Comparison of ENCODE assay signal across 1 cellular context in genomic region chr1:19869929-19870328, GRCh38.
TF ChIP-seq lines count a peak whose summit lies in the region.

No MANE protein-coding gene starts in this region.

TF ChIP-seq in K562, 482 proteins besides CTCF, POLR2A, EP300 and RAD21 (continued from another document and continues in another):
- TF ChIP-seq THRA (IDR thresholded peaks at IDR 0.05) (no peak), RREB1 (CRISPR knock-in tag; IDR thresholded peaks at IDR 0.05) (0 out of 2 replicates have a peak, but pooled peaks have one; percentile 44), DLX4 (CRISPR knock-in tag; IDR thresholded peaks at IDR 0.05) (no peak), CXXC5 (CRISPR knock-in tag; IDR thresholded peaks at IDR 0.05) (peak; percentile 88), MBD1 (CRISPR knock-in tag; IDR thresholded peaks at IDR 0.05) (no peak), ZNF511 (CRISPR knock-in tag; IDR thresholded peaks at IDR 0.05) (no peak), FOXJ2 (tag; IDR thresholded peaks at IDR 0.05) (no peak), ZFX (CRISPR knock-in tag; IDR thresholded peaks at IDR 0.05) (no peak), RAD51 (IDR thresholded peaks at IDR 0.05; ENCODE audit: borderline replicate concordance, low read depth) (no peak; the same call in 1 of the 2 replicates), HNRNPL (IDR thresholded peaks at IDR 0.05; ENCODE audit: low read depth, low read length) (no peak), SFPQ (IDR thresholded peaks at IDR 0.05; ENCODE audit: low read depth, low read length) (no peak), ZNF639 (CRISPR knock-in tag; conservative IDR thresholded peaks at IDR 0.05 in 1 of 2, IDR thresholded peaks at IDR 0.05 in 1 of 2) (peak in 1 of 2 experiments; percentile 96; a peak in 2 of 4 replicates), CREB3 (tag; conservative IDR thresholded peaks at IDR 0.05; ENCODE audit: low read depth) (peak; percentile 81), CLOCK (CRISPR knock-in tag; IDR thresholded peaks at IDR 0.05; ENCODE audit: borderline replicate concordance) (no peak), ATF7 (IDR thresholded peaks at IDR 0.05) (0 out of 2 replicates have a peak, but pooled peaks have one; percentile 69), RHOXF2B (CRISPR knock-in tag; conservative IDR thresholded peaks at IDR 0.05) (no peak), RBM17 (IDR thresholded peaks at IDR 0.05; ENCODE audit: borderline replicate concordance, low read depth, low read length) (no peak), BACH1 (tag; IDR thresholded peaks at IDR 0.05) (peak; percentile 56; the same call in 1 of the 2 replicates), IRF2 (CRISPR knock-in tag; IDR thresholded peaks at IDR 0.05) (no peak), ZNF274 (IDR thresholded peaks at IDR 0.05; ENCODE audit: borderline replicate concordance, low read depth, low read length) (peak; percentile 82), PURB (CRISPR knock-in tag; IDR thresholded peaks at IDR 0.05; ENCODE audit: low read depth) (no peak), ZNF696 (CRISPR knock-in tag; conservative IDR thresholded peaks at IDR 0.05) (no peak), ZNF124 (CRISPR knock-in tag; IDR thresholded peaks at IDR 0.05) (no peak), FOXP4 (CRISPR knock-in tag; IDR thresholded peaks at IDR 0.05; ENCODE audit: borderline replicate concordance) (no peak), CBFB (CRISPR knock-in tag; IDR thresholded peaks at IDR 0.05) (no peak), SMAD1 (IDR thresholded peaks at IDR 0.05; ENCODE audit: low read depth, low read length, partially characterized antibody) (peak; percentile 88), TRIM28 (IDR thresholded peaks at IDR 0.05) (no peak), BRCA1 (IDR thresholded peaks at IDR 0.05) (no peak), BRCA1 (CRISPR knock-in tag; IDR thresholded peaks at IDR 0.05) (no peak), RBM25 (IDR thresholded peaks at IDR 0.05; ENCODE audit: low read depth, low read length, severe bottlenecking) (no peak), ZKSCAN3 (CRISPR knock-in tag; IDR thresholded peaks at IDR 0.05) (no peak), PHB (CRISPR knock-in tag; IDR thresholded peaks at IDR 0.05) (no peak), NR2F6 (CRISPR knock-in tag; IDR thresholded peaks at IDR 0.05) (no peak), LCOR (CRISPR knock-in tag; IDR thresholded peaks at IDR 0.05) (peak; percentile 42; the same call in 1 of the 2 replicates), ZHX1 (conservative IDR thresholded peaks at IDR 0.05; ENCODE audit: low read length) (no peak), BMI1 (IDR thresholded peaks at IDR 0.05; ENCODE audit: low read length) (no peak), WHSC1 (IDR thresholded peaks at IDR 0.05; ENCODE audit: low read length) (no peak), TEAD2 (tag; IDR thresholded peaks at IDR 0.05) (peak; percentile 58; the same call in 1 of the 2 replicates)
